Comparison of ENCODE assay signal across 29 cellular contexts in genomic region chr11:18222814-18223421, GRCh38. TPM values are rescaled to one million over a fixed set of nuclear protein-coding genes. Genes with fewer than 3 reads are reported as not detected.
"Had no signal": no experiment of that assay in that cellular context is flagged by ENCODE, and none has a peak within 500 bp of the region (broad histone marks: within the 10 kb centered on the region; RNA-seq: fewer than 3 reads in every experiment).

No MANE protein-coding gene starts in this region.

- H3K36me3 ChIP-seq: cardiac muscle cell, SJSA1 had no signal

- H3K9me3 ChIP-seq: SJSA1 had no signal

- H3K27ac ChIP-seq: cardiac muscle cell, SJSA1 had no signal

- DNase-seq: activated B cell treated with CpG ODN at 0.5 μM for 24 hours; activated CD4-positive, alpha-beta T cell treated with anti-CD3 and anti-CD28 coated beads for 1 hour; activated CD4-positive, alpha-beta T cell treated with anti-CD3 and anti-CD28 coated beads, Interleukin-2, amount 10 ng/mL, durations not matched to agents 24 days and 14 days; activated CD4-positive, alpha-beta T cell treated with anti-CD3 and anti-CD28 coated beads, Interleukin-2, amount 50 U/mL, for 48 hours; activated CD8-positive, alpha-beta memory T cell treated with anti-CD3 and anti-CD28 coated beads, Interleukin-2, amount 10 ng/mL, durations not matched to agents 7 days and 5 days; activated effector memory CD4-positive, alpha-beta T cell treated with anti-CD3 and anti-CD28 coated beads, Interleukin-2, amount 50 U/mL, for 16 hours; activated naive CD4-positive, alpha-beta T cell treated with Interleukin-2 at 50 U/mL for 16 hours; activated naive CD8-positive, alpha-beta T cell treated with anti-CD3 and anti-CD28 coated beads, Interleukin-2, amount 50 U/mL, for 24 hours; activated T-cell treated with anti-CD3 and anti-CD28 coated beads, Interleukin-2, amount 50 U/mL, for 24 hours; amniotic stem cell; Kasumi-1; NCI-H1105; NCI-H1436; NCI-H1694 treated with DMSO at 0.1 percent for 48 hours; NCI-H2029 treated with DMSO at 0.1 percent for 48 hours; NCI-H345; NCI-H510A; NCI-H526 treated with DMSO at 0.1 percent for 48 hours; PC-3; SHP77; SW 1271 had no signal

- ATAC-seq: activated CD8-positive, alpha-beta memory T cell treated with anti-CD3 and anti-CD28 coated beads, Interleukin-2, amount 10 ng/mL, durations not matched to agents 7 days and 5 days; activated naive CD4-positive, alpha-beta T cell treated with anti-CD3 and anti-CD28 coated beads, Interleukin-2, amount 50 U/mL, for 72 hours; activated naive CD8-positive, alpha-beta T cell treated with anti-CD3 and anti-CD28 coated beads, Interleukin-2, amount 50 U/mL, for 24 hours; PC-3; SK-N-SH treated with all-trans-retinoic acid at 6 μM for 48 hours had no signal

- H3K4me1 ChIP-seq: SJSA1 had no signal

- FAIRE-seq: astrocyte, RCC 7860 had no signal

- H3K4me3 ChIP-seq: cardiac muscle cell, SJSA1 had no signal

RNA-seq across cellular contexts. Expression of gene SAA4, which starts 13.7 kb away (rescaled TPM):
- total RNA-seq: activated B cell treated with CpG ODN at 0.5 μM for 24 hours; activated CD4-positive, alpha-beta T cell treated with anti-CD3 and anti-CD28 coated beads, Interleukin-2, amount 10 ng/mL, durations not matched to agents 24 days and 14 days; activated CD8-positive, alpha-beta memory T cell treated with anti-CD3 and anti-CD28 coated beads, Interleukin-2, amount 10 ng/mL, durations not matched to agents 7 days and 5 days; activated naive CD4-positive, alpha-beta T cell treated with anti-CD3 and anti-CD28 coated beads, Interleukin-2, amount 50 U/mL, for 72 hours; astrocyte; cardiac muscle cell; M059J; PC-3; SJSA1; T-helper 1 cell treated with Interleukin-12 subunit alpha and Interleukin-12 subunit beta and Interleukin-4 antibody, amounts not matched to agents 30 ng/mL and 1 ng/mL, for 36 hours had no signal

RNA-seq across cellular contexts. Expression of gene SAA2, which starts 25.6 kb away (rescaled TPM):
- total RNA-seq: activated CD4-positive, alpha-beta T cell treated with anti-CD3 and anti-CD28 coated beads, Interleukin-2, amount 10 ng/mL, durations not matched to agents 24 days and 14 days; activated CD8-positive, alpha-beta memory T cell treated with anti-CD3 and anti-CD28 coated beads, Interleukin-2, amount 10 ng/mL, durations not matched to agents 7 days and 5 days; activated naive CD4-positive, alpha-beta T cell treated with anti-CD3 and anti-CD28 coated beads, Interleukin-2, amount 50 U/mL, for 72 hours; astrocyte; cardiac muscle cell; PC-3; SJSA1; T-helper 1 cell treated with Interleukin-12 subunit alpha and Interleukin-12 subunit beta and Interleukin-4 antibody, amounts not matched to agents 30 ng/mL and 1 ng/mL, for 36 hours had no signal

RNA-seq across cellular contexts. Expression of gene SAA1, which starts 43.1 kb away (rescaled TPM):
- total RNA-seq: activated B cell treated with CpG ODN at 0.5 μM for 24 hours; activated CD4-positive, alpha-beta T cell treated with anti-CD3 and anti-CD28 coated beads, Interleukin-2, amount 10 ng/mL, durations not matched to agents 24 days and 14 days; activated CD8-positive, alpha-beta memory T cell treated with anti-CD3 and anti-CD28 coated beads, Interleukin-2, amount 10 ng/mL, durations not matched to agents 7 days and 5 days; activated naive CD4-positive, alpha-beta T cell treated with anti-CD3 and anti-CD28 coated beads, Interleukin-2, amount 50 U/mL, for 72 hours; cardiac muscle cell; PC-3; SJSA1; T-helper 1 cell treated with Interleukin-12 subunit alpha and Interleukin-12 subunit beta and Interleukin-4 antibody, amounts not matched to agents 30 ng/mL and 1 ng/mL, for 36 hours had no signal

RNA-seq across cellular contexts. Expression of gene MRGPRX4, which starts 50.3 kb away (rescaled TPM):
- total RNA-seq: activated B cell treated with CpG ODN at 0.5 μM for 24 hours; activated CD4-positive, alpha-beta T cell treated with anti-CD3 and anti-CD28 coated beads, Interleukin-2, amount 10 ng/mL, durations not matched to agents 24 days and 14 days; activated CD8-positive, alpha-beta memory T cell treated with anti-CD3 and anti-CD28 coated beads, Interleukin-2, amount 10 ng/mL, durations not matched to agents 7 days and 5 days; activated naive CD4-positive, alpha-beta T cell treated with anti-CD3 and anti-CD28 coated beads, Interleukin-2, amount 50 U/mL, for 72 hours; astrocyte; cardiac muscle cell; M059J; PC-3; SJSA1; T-helper 1 cell treated with Interleukin-12 subunit alpha and Interleukin-12 subunit beta and Interleukin-4 antibody, amounts not matched to agents 30 ng/mL and 1 ng/mL, for 36 hours had no signal
- polyA plus RNA-seq: cardiac muscle cell had no signal
